In genomic region chr11:13193613-13194012, GRCh38 we compare ENCODE assay signal across 24 cellular contexts.
"Had no signal": no experiment of that assay in that cellular context is flagged by ENCODE, and none has a peak within 500 bp of the region (broad histone marks: within the 10 kb centered on the region; RNA-seq: fewer than 3 reads in every experiment).

No MANE protein-coding gene starts in this region.

- H3K27ac ChIP-seq: colonic mucosa, epithelial cell of prostate, esophagus squamous epithelium, gastrocnemius medialis, heart right ventricle, left ventricle myocardium inferior, lower lobe of right lung had no signal

- H3K4me1 Mint-ChIP-seq: mesothelial cell of epicardium, naive B cell had no signal

- H3K9me3 ChIP-seq: colonic mucosa had no signal

- H3K36me3 ChIP-seq: colonic mucosa, esophagus squamous epithelium, gastrocnemius medialis, heart right ventricle, left ventricle myocardium inferior, lower lobe of right lung had no signal

- H3K4me1 ChIP-seq: colonic mucosa, gastrocnemius medialis, heart right ventricle, left ventricle myocardium inferior, lower lobe of right lung had no signal

- H3K27ac Mint-ChIP-seq: dendritic cell treated with granulocyte-macrophage colony-stimulating factor and Interleukin-4, amounts not matched to agents 40 ng/mL and 50 ng/mL, for 4 days; effector memory CD8-positive, alpha-beta T cell; endodermal cell; mesothelial cell of epicardium; naive B cell had no signal

- DNase-seq: colonic mucosa; cortex of kidney; effector CD8-positive, alpha-beta T cell; effector memory CD8-positive, alpha-beta T cell; endodermal cell; erythroblast; esophagus squamous epithelium; foreskin fibroblast; foreskin melanocyte; gastrocnemius medialis; glutamatergic neuron; head of caudate nucleus; heart right ventricle; hippocampal formation; left cardiac atrium; left ventricle myocardium inferior; lower lobe of right lung; mesenchymal stem cell; mucosa of descending colon; naive B cell had no signal

- ATAC-seq: effector memory CD8-positive, alpha-beta T cell; esophagus mucosa; gastrocnemius medialis; heart right ventricle; left cardiac atrium; lower lobe of right lung; mucosa of descending colon had no signal

- H3K4me3 Mint-ChIP-seq: dendritic cell treated with granulocyte-macrophage colony-stimulating factor and Interleukin-4, amounts not matched to agents 40 ng/mL and 50 ng/mL, for 4 days; effector memory CD8-positive, alpha-beta T cell; endodermal cell; mesothelial cell of epicardium; naive B cell had no signal

- H3K27me3 ChIP-seq: colonic mucosa, esophagus squamous epithelium had no signal

- H3K4me3 ChIP-seq: colonic mucosa, esophagus squamous epithelium, gastrocnemius medialis, heart right ventricle, left ventricle myocardium inferior, lower lobe of right lung, mucosa of descending colon had no signal
